ENCODE assay signal across 25 cellular contexts in the genomic region with DNA sequence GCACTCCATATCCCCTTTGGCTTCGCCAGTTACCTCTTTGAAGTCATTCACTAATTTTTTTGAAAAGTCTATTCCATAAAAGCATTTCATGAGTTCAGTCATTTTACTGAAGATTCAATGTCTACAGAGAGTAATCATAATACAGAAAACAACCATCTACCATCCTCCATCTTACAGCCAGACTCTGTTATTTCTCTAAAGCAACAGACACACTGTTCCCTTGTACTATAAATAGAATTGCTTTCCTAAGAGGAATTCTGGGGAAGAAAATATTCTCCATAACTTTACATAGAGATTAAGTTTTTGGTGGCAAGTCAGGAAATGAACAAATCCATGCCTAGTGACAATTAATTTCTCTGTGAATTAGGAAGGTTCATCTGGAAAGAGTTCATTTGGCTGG. TPM values are rescaled to one million over a fixed set of nuclear protein-coding genes. Genes with fewer than 3 reads are reported as not detected.
"Had no signal": no experiment of that assay in that cellular context is flagged by ENCODE, and none has a peak within 500 bp of the region (broad histone marks: within the 10 kb centered on the region; RNA-seq: fewer than 3 reads in every experiment).

No MANE protein-coding gene starts in this region.

- ATAC-seq: activated CD4-positive, CD25-positive, alpha-beta regulatory T cell treated with anti-CD3 and anti-CD28 coated beads, Interleukin-2, amount 50 U/mL, for 24 hours; activated T-cell treated with anti-CD3 and anti-CD28 coated beads, Interleukin-2, amount 50 U/mL, for 72 hours; effector memory CD8-positive, alpha-beta T cell; natural killer cell; right lobe of liver had no signal

- H3K4me3 ChIP-seq: dorsolateral prefrontal cortex, esophagus squamous epithelium, heart right ventricle, psoas muscle, right lobe of liver, transverse colon, uterus had no signal

- H3K36me3 ChIP-seq: brain microvascular endothelial cell, esophagus squamous epithelium, heart right ventricle, right lobe of liver, transverse colon, uterus had no signal

- DNase-seq: activated CD4-positive, alpha-beta memory T cell treated with anti-CD3 and anti-CD28 coated beads, Interleukin-2, amount 10 ng/mL, durations not matched to agents 7 days and 5 days; activated CD4-positive, alpha-beta T cell treated with anti-CD3 and anti-CD28 coated beads, Interleukin-2, amount 10 ng/mL, durations not matched to agents 24 days and 14 days; activated effector memory CD4-positive, alpha-beta T cell treated with Interleukin-2 at 50 U/mL for 16 hours; activated naive CD4-positive, alpha-beta T cell treated with anti-CD3 and anti-CD28 coated beads for 36 hours; activated T-cell treated with anti-CD3 and anti-CD28 coated beads, Interleukin-2, amount 50 U/mL, for 72 hours; amygdala; brain microvascular endothelial cell; dorsolateral prefrontal cortex; effector memory CD8-positive, alpha-beta T cell; esophagus squamous epithelium; heart right ventricle; kidney; natural killer cell; psoas muscle; right lobe of liver; stimulated activated CD4-positive, alpha-beta T cell treated with anti-CD3 and anti-CD28 coated beads, Interleukin-4, amount 100 ng/mL, for 24 hours; stimulated activated naive CD4-positive, alpha-beta T cell treated with Interleukin-2 at 50 U/mL for 16 hours; substantia nigra; SW 1271; transverse colon; uterus had no signal

- H3K9me3 ChIP-seq: esophagus squamous epithelium, heart right ventricle, right lobe of liver, transverse colon, uterus had no signal

- H3K27me3 ChIP-seq: brain microvascular endothelial cell, esophagus squamous epithelium, right lobe of liver, transverse colon, uterus had no signal

- H3K4me1 ChIP-seq: esophagus squamous epithelium, right lobe of liver, transverse colon had no signal

- H3K27ac ChIP-seq: brain microvascular endothelial cell, psoas muscle, right lobe of liver, uterus, VCaP had no signal

RNA-seq across cellular contexts. Expression of a gene that starts 37.0 kb away (rescaled TPM):
- total RNA-seq: activated CD4-positive, alpha-beta memory T cell treated with anti-CD3 and anti-CD28 coated beads, Interleukin-2, amount 10 ng/mL, durations not matched to agents 7 days and 5 days; activated naive CD4-positive, alpha-beta T cell treated with anti-CD3 and anti-CD28 coated beads for 36 hours; activated T-cell treated with anti-CD3 and anti-CD28 coated beads, Interleukin-2, amount 50 U/mL, for 72 hours; lung microvascular endothelial cell; osteocyte had no signal

RNA-seq across cellular contexts. Expression of a gene that starts 57.3 kb away (rescaled TPM):
- total RNA-seq: activated CD4-positive, alpha-beta memory T cell treated with anti-CD3 and anti-CD28 coated beads, Interleukin-2, amount 10 ng/mL, durations not matched to agents 7 days and 5 days; activated CD4-positive, alpha-beta T cell treated with anti-CD3 and anti-CD28 coated beads, Interleukin-2, amount 10 ng/mL, durations not matched to agents 24 days and 14 days; lung microvascular endothelial cell; osteocyte had no signal
